19 cellular contexts compared by ENCODE assay signal in the genomic region with DNA sequence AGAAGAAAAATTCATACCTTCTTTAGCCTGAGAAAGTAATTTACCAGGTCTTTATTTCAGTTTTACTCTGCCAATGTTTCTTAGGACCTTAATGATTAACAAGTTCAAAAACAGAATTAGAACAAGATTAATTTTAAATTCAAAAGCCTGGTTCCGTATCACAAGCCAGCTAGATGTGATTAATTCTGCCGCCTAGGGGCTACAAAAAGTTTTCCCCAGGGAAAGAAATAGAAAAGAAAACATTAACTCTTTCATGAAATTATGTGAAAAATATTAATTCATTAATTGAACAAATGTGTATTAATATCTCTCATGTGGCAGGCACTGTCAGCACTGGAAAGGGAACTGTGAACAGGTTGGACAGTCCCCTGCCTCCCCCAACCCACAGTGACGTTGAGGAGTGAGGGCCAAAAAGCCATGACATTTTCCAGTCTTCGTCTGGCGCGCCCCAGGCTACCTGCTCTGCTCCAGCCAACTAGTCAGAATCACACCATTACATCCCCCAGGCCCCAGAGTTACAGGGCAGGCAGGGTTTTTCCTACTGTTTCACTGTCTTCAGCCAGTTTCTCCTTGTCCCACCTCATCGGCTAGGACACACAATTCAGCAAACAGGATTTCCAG. TPM values are rescaled to one million over a fixed set of nuclear protein-coding genes. Genes with fewer than 3 reads are reported as not detected.
DNase-seq lines count a peak whose midpoint lies in the region; ATAC-seq, FAIRE-seq and TF ChIP-seq lines count a peak whose summit lies in the region.
"Had no signal": no experiment of that assay in that cellular context is flagged by ENCODE, and none has a peak within 500 bp of the region (broad histone marks: within the 10 kb centered on the region; RNA-seq: fewer than 3 reads in every experiment).

No MANE protein-coding gene starts in this region.

- in situ Hi-C loops in K562 (cut with MboI): no loop called here

- TF ChIP-seq CTCF in BE2C (IDR thresholded peaks at IDR 0.05; ENCODE audit: low read depth, low read length): 0 out of 2 replicates have a peak, but pooled peaks have one; percentile 4
- TF ChIP-seq CTCF in GM12865 (IDR thresholded peaks at IDR 0.05; ENCODE audit: insufficient read depth, low read depth, low read length, missing control alignments): no peak
- TF ChIP-seq CTCF in K562 (IDR thresholded peaks at IDR 0.05 in 2 of 3, conservative IDR thresholded peaks at IDR 0.05 in 1 of 3; ENCODE audit: insufficient read depth in 2 of 3, low read depth in 1 of 3, low read length in 3 of 3): no peak; a peak in 1 of 6 replicates
- TF ChIP-seq CTCF in right lobe of liver (IDR thresholded peaks at IDR 0.05): peak in 3 of 4 donors; percentile 15 to 30 (median 21)
- TF ChIP-seq CTCF in upper lobe of left lung (IDR thresholded peaks at IDR 0.05): no peak

- TF ChIP-seq POLR2A in K562 (conservative IDR thresholded peaks at IDR 0.05): no peak
- no peak for TF ChIP-seq POLR2A in right lobe of liver (IDR thresholded peaks at IDR 0.05)
- TF ChIP-seq POLR2A in upper lobe of left lung (IDR thresholded peaks at IDR 0.05): no peak

- no peak overlapping the region for H3K9ac ChIP-seq in K562 (ENCODE audit: insufficient read depth in 1 of 2, low read depth in 2 of 2, low read length in 2 of 2)
- H3K9ac ChIP-seq: GM23248 had no signal

- no peak for TF ChIP-seq EP300 in K562 (IDR thresholded peaks at IDR 0.05; ENCODE audit: low read length)
- no peak for TF ChIP-seq EP300 in upper lobe of left lung (IDR thresholded peaks at IDR 0.05)

- intact Hi-C loops in K562 (cut with micrococcal nuclease) (no loop called here), right lobe of liver (cut with DNase I) (no loop called here), posterior cingulate gyrus (cut with DNase I) (no loop called here)

- peak; percentile 46 for DNase-seq in BE2C
- peak; percentile 12 for DNase-seq in GM12865 (ENCODE audit: low read depth)
- peak in 1 of 4 experiments; percentile 3 for DNase-seq in K562 (ENCODE audit: extremely low read depth in 1 of 4, low spot score in 3 of 4)
- DNase-seq in right lobe of liver: no peak
- DNase-seq in HK-2 (ENCODE audit: unreplicated experiment): no peak
- DNase-seq in posterior cingulate gyrus: no peak
- no peak for DNase-seq in upper lobe of left lung
- DNase-seq: COR-L47, DMS153, GM23248, HCEC 1CT, KBM-7, NCI-H1436, NCI-H2081, NCI-H748 treated with DMSO at 0.1 percent for 48 hours, PC-9 had no signal

- no peak for FAIRE-seq in K562 (lab: Jason Lieb, UNC)

- no peak overlapping the region for H2AFZ ChIP-seq in K562 (ENCODE audit: low read depth, low read length)
- H2AFZ ChIP-seq: GM23248, PC-9 had no signal

- BruUV-seq in K562 (replicated peaks; lab: Mats Ljungman, UMichigan): no TSS peak

- CTCF ChIA-PET in K562 (lab: Yijun Ruan, JAX; ENCODE audit: low intra/inter-chr PET ratio): interaction anchor here (0.8 kb wide), 1 partner anchor 107 kb away, joined by 3 read pairs; no protein-coding TSS in a partner anchor

- H3K4me3 ChIP-seq in BE2C (ENCODE audit: low read depth, low read length) (no peak overlapping the region), GM12865 (ENCODE audit: low read depth, low read length) (no peak overlapping the region), K562 (no peak overlapping the region), right lobe of liver (no peak overlapping the region), upper lobe of left lung (no peak overlapping the region)
- H3K4me3 ChIP-seq: GM23248, PC-9, SJSA1 had no signal

- TF ChIP-seq RAD21 in K562 (CRISPR knock-in tag; conservative IDR thresholded peaks at IDR 0.05 in 1 of 2, IDR thresholded peaks at IDR 0.05 in 1 of 2): no peak

- H3K79me2 ChIP-seq in K562 (ENCODE audit: control insufficient read depth, insufficient read depth, low read length): no peaks in the 10 kb centered on the region

- H3K36me3 ChIP-seq in BE2C (no peaks in the 10 kb centered on the region), K562 (ENCODE audit: control insufficient read depth, insufficient read depth, low read length) (no peaks in the 10 kb centered on the region), right lobe of liver (no peaks in the 10 kb centered on the region), upper lobe of left lung (no peaks in the 10 kb centered on the region)
- H3K36me3 ChIP-seq: SJSA1 had no signal

- 17% methylated on average over 7 of the region's 7 CpGs for WGBS in K562 (ENCODE audit: insufficient coverage, low coverage, missing lambda C conversion rate)
- 49% methylated on average over 3 of the region's 7 CpGs for WGBS in right lobe of liver (ENCODE audit: insufficient coverage, low coverage, low lambda C conversion rate, missing lambda C conversion rate)
- 67 to 89% methylated on average over 7 of the region's 7 CpGs for WGBS in upper lobe of left lung, 2 donors

- POLR2A ChIA-PET in K562 (lab: Yijun Ruan, JAX): interaction anchor here (1.1 kb wide), 1 partner anchor 22 kb away, joined by 3 read pairs; no protein-coding TSS in a partner anchor

- H4K20me1 ChIP-seq in K562 (replicated peaks; ENCODE audit: control insufficient read depth, insufficient read depth, low read length): no peaks in the 10 kb centered on the region

- no peaks in the 10 kb centered on the region for H3K4me1 ChIP-seq in BE2C
- H3K4me1 ChIP-seq in K562 (replicated peaks in 1 of 2; ENCODE audit: control insufficient read depth in 2 of 2, insufficient read depth in 2 of 2, low read length in 2 of 2): peaks cover 5 to 11% of the 10 kb centered on the region in 2 experiments; a peak in 3 of 5 replicates
- peaks cover 0 to 23% (median 11%) of the 10 kb centered on the region in 4 donors for H3K4me1 ChIP-seq in right lobe of liver
- H3K4me1 ChIP-seq in upper lobe of left lung: no peaks in the 10 kb centered on the region
- H3K4me1 ChIP-seq: SJSA1 had no signal

- H3K4me2 ChIP-seq in K562 (ENCODE audit: insufficient read depth, low read length): no peak overlapping the region
- H3K4me2 ChIP-seq: PC-9 had no signal

- H3K27ac ChIP-seq in K562 (ENCODE audit: extremely low read depth, low read depth, low read length) (no peak overlapping the region), right lobe of liver (no peak overlapping the region), upper lobe of left lung (no peak overlapping the region)
- H3K27ac ChIP-seq: GM23248, PC-9, SJSA1 had no signal

- H3K9me3 ChIP-seq in BE2C (no peaks in the 10 kb centered on the region), K562 (replicated peaks; ENCODE audit: control insufficient read depth, insufficient read depth, low read depth, low read length) (peaks cover 3% of the 10 kb centered on the region; the same call in 1 of the 2 replicates), right lobe of liver (no peaks in the 10 kb centered on the region), upper lobe of left lung (peaks cover 7 to 12% (median 9%) of the 10 kb centered on the region in 4 donors)
- H3K9me3 ChIP-seq: SJSA1 had no signal

- ATAC-seq in K562 (no peak), right lobe of liver (peak in 1 of 4 donors; percentile 38), upper lobe of left lung (ENCODE audit: low FRiP score in 2 of 2) (no peak), HG02885 (IDR thresholded peaks at IDR 0.05; ENCODE audit: poor library complexity, unreplicated experiment) (no peak)

- H3K9me1 ChIP-seq in K562 (ENCODE audit: control insufficient read depth, insufficient read depth, low read length): no peaks in the 10 kb centered on the region

- H3K27me3 ChIP-seq in BE2C (no peaks in the 10 kb centered on the region), K562 (ENCODE audit: control insufficient read depth in 2 of 2, insufficient read depth in 2 of 2, low read length in 2 of 2) (peaks cover 9 to 14% of the 10 kb centered on the region in 2 experiments; a peak in 4 of 5 replicates), right lobe of liver (no peaks in the 10 kb centered on the region), upper lobe of left lung (no peaks in the 10 kb centered on the region)

RNA-seq across cellular contexts. Expression of gene TMEM176A, which starts 20.1 kb away (rescaled TPM):
- 1.9 TPM for polyA plus RNA-seq in BE2C (2012; ENCODE audit: insufficient read depth, insufficient read length, low read depth)
- total RNA-seq in K562 (2011; cell fraction: chromatin; rRNA removed; ENCODE audit: low replicate concordance): not detected in 2 replicates
- total RNA-seq in K562 (2011; cell fraction: nucleolus; rRNA removed): not detected in 2 replicates
- not detected in 2 replicates for total RNA-seq in K562 (2011; cell fraction: nucleoplasm; rRNA removed)
- total RNA-seq in K562 (2014; rRNA removed): not detected in 2 replicates
- not detected in 2 replicates for total RNA-seq in K562 (2014; rRNA removed; fragmentation: Illumina TruSeq; extraction: Trizol)
- total RNA-seq in K562 (2015; rRNA removed; fragmentation: Illumina TruSeq; extraction: Trizol): not detected in 2 replicates
- 0.31 TPM in 1 of 2 replicates, not detected in the other for total RNA-seq in K562 (2021)
- polyA plus RNA-seq in K562 (2011; rRNA removed): not detected in 2 replicates
- polyA plus RNA-seq in K562 (2011; cell fraction: cytosol; rRNA removed): 0.04 TPM in 1 of 2 replicates, not detected in the other
- polyA plus RNA-seq in K562 (2011; cell fraction: nucleus; rRNA removed): 0.27 TPM in 1 of 2 replicates, not detected in the other
- polyA plus RNA-seq in K562 (2012): 0.27 and 0.32 TPM in 2 replicates
- polyA plus RNA-seq in K562 (2014; fragmentation: Illumina TruSeq; extraction: Trizol): not detected in 2 replicates
- polyA plus RNA-seq in K562 (2014; fragmentation: Nextera tagmentation; extraction: Ambion mirVana): not detected
- polyA plus RNA-seq in K562 (2014; rRNA removed): not detected in 2 replicates
- not detected in 2 replicates for polyA minus RNA-seq in K562 (2011; rRNA and poly(A)+ RNA removed)
- polyA minus RNA-seq in K562 (2011; cell fraction: cytosol; rRNA and poly(A)+ RNA removed): not detected in 2 replicates
- polyA minus RNA-seq in K562 (2011; cell fraction: nucleus; rRNA and poly(A)+ RNA removed): not detected in 2 replicates
- 1,000 to 10,000 TPM in 1 of 6 experiments, 100 to 1,000 TPM in 5; 441 to 1,033 (median 702) TPM for total RNA-seq in right lobe of liver
- total RNA-seq in upper lobe of left lung: 10 to 100 TPM in 5 of 6 donors, 1 to 10 TPM in 1; 8.4 to 67.9 (median 16.3) TPM
- total RNA-seq: GM23248, PC-9, SJSA1 had no signal
- polyA plus RNA-seq: GM23248 had no signal

RNA-seq across cellular contexts. Expression of gene TMEM176B, which starts 20.5 kb away (rescaled TPM):
- 4.0 TPM for polyA plus RNA-seq in BE2C (2012; ENCODE audit: insufficient read depth, insufficient read length, low read depth)
- not detected in 2 replicates for total RNA-seq in K562 (2011; cell fraction: chromatin; rRNA removed; ENCODE audit: low replicate concordance)
- total RNA-seq in K562 (2011; cell fraction: nucleolus; rRNA removed): not detected in 2 replicates
- not detected in 2 replicates for total RNA-seq in K562 (2011; cell fraction: nucleoplasm; rRNA removed)
- total RNA-seq in K562 (2014; rRNA removed): not detected in 2 replicates
- total RNA-seq in K562 (2014; rRNA removed; fragmentation: Illumina TruSeq; extraction: Trizol): not detected in 2 replicates
- total RNA-seq in K562 (2015; rRNA removed; fragmentation: Illumina TruSeq; extraction: Trizol): 0.15 TPM in 1 of 2 replicates, not detected in the other
- 0.60 and 0.76 TPM in 2 replicates for total RNA-seq in K562 (2021)
- polyA plus RNA-seq in K562 (2011; rRNA removed): not detected in 2 replicates
- polyA plus RNA-seq in K562 (2011; cell fraction: cytosol; rRNA removed): not detected in 2 replicates
- polyA plus RNA-seq in K562 (2011; cell fraction: nucleus; rRNA removed): not detected in 2 replicates
- 0.21 and 0.69 TPM in 2 replicates for polyA plus RNA-seq in K562 (2012)
- not detected in 2 replicates for polyA plus RNA-seq in K562 (2014; fragmentation: Illumina TruSeq; extraction: Trizol)
- not detected for polyA plus RNA-seq in K562 (2014; fragmentation: Nextera tagmentation; extraction: Ambion mirVana)
- polyA plus RNA-seq in K562 (2014; rRNA removed): 0.19 TPM in 1 of 2 replicates, not detected in the other
- polyA minus RNA-seq in K562 (2011; rRNA and poly(A)+ RNA removed): not detected in 2 replicates
- not detected in 2 replicates for polyA minus RNA-seq in K562 (2011; cell fraction: cytosol; rRNA and poly(A)+ RNA removed)
- not detected in 2 replicates for polyA minus RNA-seq in K562 (2011; cell fraction: nucleus; rRNA and poly(A)+ RNA removed)
- 1,000 to 10,000 TPM in 1 of 6 experiments, 100 to 1,000 TPM in 5; 711 to 1,315 (median 795) TPM for total RNA-seq in right lobe of liver
- 10 to 100 TPM; 10.5 to 82.8 (median 27.4) TPM for total RNA-seq in upper lobe of left lung
- total RNA-seq: GM23248, NCI-H460, SJSA1 had no signal
- polyA plus RNA-seq: GM23248 had no signal

RNA-seq across cellular contexts. Expression of gene AOC1, which starts 31.6 kb away (rescaled TPM):
- 1.4 TPM for polyA plus RNA-seq in BE2C (2012; ENCODE audit: insufficient read depth, insufficient read length, low read depth)
- not detected in 2 replicates for total RNA-seq in K562 (2011; cell fraction: chromatin; rRNA removed; ENCODE audit: low replicate concordance)
- not detected in 2 replicates for total RNA-seq in K562 (2011; cell fraction: nucleolus; rRNA removed)
- total RNA-seq in K562 (2011; cell fraction: nucleoplasm; rRNA removed): not detected in 2 replicates
- total RNA-seq in K562 (2014; rRNA removed): not detected in 2 replicates
- not detected in 2 replicates for total RNA-seq in K562 (2014; rRNA removed; fragmentation: Illumina TruSeq; extraction: Trizol)
- not detected in 2 replicates for total RNA-seq in K562 (2015; rRNA removed; fragmentation: Illumina TruSeq; extraction: Trizol)
- total RNA-seq in K562 (2021): not detected in 2 replicates
- polyA plus RNA-seq in K562 (2011; rRNA removed): not detected in 2 replicates
- not detected in 2 replicates for polyA plus RNA-seq in K562 (2011; cell fraction: cytosol; rRNA removed)
- polyA plus RNA-seq in K562 (2011; cell fraction: nucleus; rRNA removed): not detected in 2 replicates
- polyA plus RNA-seq in K562 (2012): not detected in 2 replicates
- not detected in 2 replicates for polyA plus RNA-seq in K562 (2014; fragmentation: Illumina TruSeq; extraction: Trizol)
- not detected for polyA plus RNA-seq in K562 (2014; fragmentation: Nextera tagmentation; extraction: Ambion mirVana)
- polyA plus RNA-seq in K562 (2014; rRNA removed): not detected in 2 replicates
- polyA minus RNA-seq in K562 (2011; rRNA and poly(A)+ RNA removed): not detected in 2 replicates
- polyA minus RNA-seq in K562 (2011; cell fraction: cytosol; rRNA and poly(A)+ RNA removed): not detected in 2 replicates
- polyA minus RNA-seq in K562 (2011; cell fraction: nucleus; rRNA and poly(A)+ RNA removed): not detected in 2 replicates
- total RNA-seq in right lobe of liver: 10 to 100 TPM in 1 of 6 experiments, 1 to 10 TPM in 2, not detected in 3; 2.2 to 17.5 (median 9.4) TPM
- under 1 TPM in 2 of 6 donors, not detected in 4; 0.31 to 0.88 TPM for total RNA-seq in upper lobe of left lung
- total RNA-seq: GM23248, NCI-H460, SJSA1 had no signal
- polyA plus RNA-seq: GM23248 had no signal

Comparison
In these comparisons a context has a peak if more than half of its experiments do, and no peak if none do; other contexts are left out.
1. DNase-seq: peak in BE2C (single experiment) and GM12865 (single experiment); none in right lobe of liver (0 of 3), HK-2 (single experiment), posterior cingulate gyrus (0 of 10) and upper lobe of left lung (0 of 2).
2. CTCF ChIP-seq: peak in BE2C (single experiment) and right lobe of liver (3 of 4); none in GM12865 (single experiment), K562 (0 of 3) and upper lobe of left lung (0 of 6).
3. RNA of gene TMEM176A, which starts 20.1 kb away (total RNA-seq): 441 to 1,033 TPM in right lobe of liver and 8.4 to 67.9 TPM in upper lobe of left lung; 0.31 TPM in K562; every median in the first group is over 4 times any median in the second.
4. RNA of gene TMEM176B, which starts 20.5 kb away (total RNA-seq): 711 to 1,315 TPM in right lobe of liver; 10.5 to 82.8 TPM in upper lobe of left lung and 0.15 to 0.76 TPM in K562; every median in the first group is over 4 times any median in the second.